Comparison of ENCODE assay signal across 9 cellular contexts in the genomic region with DNA sequence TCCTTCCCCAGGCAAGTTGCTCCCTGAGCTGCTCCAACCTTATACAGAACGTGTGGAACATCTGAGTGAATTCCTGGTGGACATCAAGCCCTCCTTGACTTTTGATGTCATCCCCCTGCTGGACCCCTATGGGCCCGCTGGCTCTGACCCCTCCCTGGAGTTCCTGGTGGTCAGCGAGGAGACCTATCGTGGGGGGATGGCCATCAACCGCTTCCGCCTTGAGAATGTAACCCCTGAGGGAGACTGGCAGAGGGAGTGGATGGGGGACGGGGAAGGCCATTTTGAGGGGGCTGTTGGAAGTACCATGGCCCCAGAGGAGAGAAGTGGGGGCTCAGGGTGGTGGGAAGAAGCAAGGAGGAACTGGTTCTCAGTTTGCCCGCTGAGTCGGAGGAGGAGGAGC. TPM values are rescaled to one million over a fixed set of nuclear protein-coding genes. Genes with fewer than 3 reads are reported as not detected.
A peak's percentile ranks its signal among the peaks of the same experiment; 100 is the strongest.
DNase-seq lines count a peak whose midpoint lies in the region; ATAC-seq and TF ChIP-seq lines count a peak whose summit lies in the region.
"Had no signal": no experiment of that assay in that cellular context is flagged by ENCODE, and none has a peak within 500 bp of the region (broad histone marks: within the 10 kb centered on the region; RNA-seq: fewer than 3 reads in every experiment).

No MANE protein-coding gene starts in this region.

- DNase-seq in BE2C (no peak), HCT116 (ENCODE audit: low read depth, low spot score) (no peak), naive B cell (no peak), epidermal melanocyte (ENCODE audit: insufficient read length, low spot score) (no peak), NCI-H226 (no peak), Peyer's patch (no peak)
- no peak for DNase-seq in activated naive CD8-positive, alpha-beta T cell treated with anti-CD3 and anti-CD28 coated beads, Interleukin-2, amount 10 ng/mL, durations not matched to agents 7 days and 5 days
- DNase-seq: retina had no signal

- H3K4me1 Mint-ChIP-seq in activated naive CD8-positive, alpha-beta T cell treated with anti-CD3 and anti-CD28 coated beads, Interleukin-2, amount 10 ng/mL, durations not matched to agents 7 days and 5 days = peaks cover 40% of the 10 kb centered on the region
- peaks cover 29 to 70% (median 43%) of the 10 kb centered on the region in 3 donors for H3K4me1 Mint-ChIP-seq in naive B cell

- H2AFZ ChIP-seq in HCT116 (ENCODE audit: low read depth, low read length, poor library complexity, severe bottlenecking) = no peak overlapping the region

- no peaks in the 10 kb centered on the region for H3K9me2 ChIP-seq in HCT116 (ENCODE audit: insufficient read depth)

- H3K4me1 ChIP-seq in BE2C (no peaks in the 10 kb centered on the region; the same call in none of the 2 replicates), HCT116 (ENCODE audit: control insufficient read depth in 1 of 2, insufficient read depth in 2 of 2, low read length in 2 of 2) (peaks cover 30 to 58% of the 10 kb centered on the region in 2 experiments), Peyer's patch (peaks cover 0 to 48% (median 35%) of the 10 kb centered on the region in 4 donors)

- H3K4me3 Mint-ChIP-seq in activated naive CD8-positive, alpha-beta T cell treated with anti-CD3 and anti-CD28 coated beads, Interleukin-2, amount 10 ng/mL, durations not matched to agents 7 days and 5 days = peak overlapping the region; percentile 59
- peak overlapping the region; percentile 70 to 97 (median 92) for H3K4me3 Mint-ChIP-seq in naive B cell

- H3K36me3 Mint-ChIP-seq in activated naive CD8-positive, alpha-beta T cell treated with anti-CD3 and anti-CD28 coated beads, Interleukin-2, amount 10 ng/mL, durations not matched to agents 7 days and 5 days = peaks cover 15% of the 10 kb centered on the region
- no peaks in the 10 kb centered on the region for H3K36me3 Mint-ChIP-seq in naive B cell

- H3K9me3 ChIP-seq in BE2C (no peaks in the 10 kb centered on the region), HCT116 (ENCODE audit: control insufficient read depth in 1 of 2, insufficient read depth in 1 of 2, low read depth in 1 of 2, low read length in 2 of 2) (no peaks in the 10 kb centered on the region), Peyer's patch (no peaks in the 10 kb centered on the region)

- CTCF ChIA-PET in HCT116 (lab: Charles Lee) = no interaction called here

- peaks cover 47% of the 10 kb centered on the region for H3K79me2 ChIP-seq in HCT116 (ENCODE audit: insufficient read depth, low read length)

- no peak for TF ChIP-seq RAD21 in HCT116 (IDR thresholded peaks at IDR 0.05; ENCODE audit: low read depth)

- TF ChIP-seq POLR2A in HCT116 (IDR thresholded peaks at IDR 0.05; ENCODE audit: borderline replicate concordance, extremely low read depth, insufficient read depth, insufficient read length) = no peak
- no peak for TF ChIP-seq POLR2A in Peyer's patch (IDR thresholded peaks at IDR 0.05)

- H3K27me3 ChIP-seq in BE2C = no peaks in the 10 kb centered on the region
- H3K27me3 ChIP-seq in HCT116 (ENCODE audit: insufficient read depth, low read length) = no peaks in the 10 kb centered on the region
- no peaks in the 10 kb centered on the region for H3K27me3 ChIP-seq in Peyer's patch

- BruUV-seq in HCT116 (replicated peaks; lab: Mats Ljungman, UMichigan) = no TSS peak

- intact Hi-C loops in HCT116 (cut with micrococcal nuclease) = no loop called here

- no peaks in the 10 kb centered on the region for H3K9me3 Mint-ChIP-seq in activated naive CD8-positive, alpha-beta T cell treated with anti-CD3 and anti-CD28 coated beads, Interleukin-2, amount 10 ng/mL, durations not matched to agents 7 days and 5 days
- H3K9me3 Mint-ChIP-seq in naive B cell = no peaks in the 10 kb centered on the region

- H3K36me3 ChIP-seq in BE2C (peaks cover 30% of the 10 kb centered on the region), HCT116 (ENCODE audit: control insufficient read depth in 1 of 2, insufficient read depth in 2 of 2, low read length in 2 of 2) (peaks cover 15 to 33% of the 10 kb centered on the region in 2 experiments), Peyer's patch (peaks cover 0 to 35% (median 0%) of the 10 kb centered on the region in 3 donors)

- peak overlapping the region; percentile 99 for H3K4me2 ChIP-seq in HCT116 (ENCODE audit: low read length)

- H3K27ac ChIP-seq in HCT116 (ENCODE audit: low read depth, low read length) = peak overlapping the region; percentile 89
- H3K27ac ChIP-seq in Peyer's patch = peak overlapping the region in 1 of 4 donors; percentile 80

- no peak for TF ChIP-seq CTCF in BE2C (IDR thresholded peaks at IDR 0.05; ENCODE audit: low read depth, low read length)
- TF ChIP-seq CTCF in HCT116 (IDR thresholded peaks at IDR 0.05 in 2 of 3, conservative IDR thresholded peaks at IDR 0.05 in 1 of 3; ENCODE audit: borderline replicate concordance in 1 of 3, insufficient read depth in 1 of 3, low read depth in 2 of 3, low read length in 2 of 3) = no peak
- no peak for TF ChIP-seq CTCF in Peyer's patch (IDR thresholded peaks at IDR 0.05)

- H3K27ac Mint-ChIP-seq in activated naive CD8-positive, alpha-beta T cell treated with anti-CD3 and anti-CD28 coated beads, Interleukin-2, amount 10 ng/mL, durations not matched to agents 7 days and 5 days = peak overlapping the region; percentile 79
- H3K27ac Mint-ChIP-seq in naive B cell = peak overlapping the region in 3 of 6 donors; percentile 65 to 94 (median 66)

- H3K4me3 ChIP-seq in BE2C (ENCODE audit: low read depth, low read length) (peak overlapping the region; percentile 79; the same call in 1 of the 2 replicates), HCT116 (replicated peaks in 1 of 2; ENCODE audit: low read depth in 1 of 2, low read length in 2 of 2) (peak overlapping the region; percentile 99 to 100), Peyer's patch (peak overlapping the region in 1 of 4 donors; percentile 86)

- peak overlapping the region; percentile 99 for H3K9ac ChIP-seq in HCT116 (ENCODE audit: low read length)

- ATAC-seq in HCT116 (no peak), naive B cell (ENCODE audit: low read depth in 2 of 2) (no peak), HG02759 (IDR thresholded peaks at IDR 0.05; ENCODE audit: unreplicated experiment) (no peak)
- no peak for ATAC-seq in activated naive CD8-positive, alpha-beta T cell treated with anti-CD3 and anti-CD28 coated beads, Interleukin-2, amount 10 ng/mL, durations not matched to agents 7 days and 5 days (ENCODE audit: low read depth)

- H4K20me1 ChIP-seq in HCT116 (ENCODE audit: insufficient read depth) = no peaks in the 10 kb centered on the region

- no peaks in the 10 kb centered on the region for H3K27me3 Mint-ChIP-seq in activated naive CD8-positive, alpha-beta T cell treated with anti-CD3 and anti-CD28 coated beads, Interleukin-2, amount 10 ng/mL, durations not matched to agents 7 days and 5 days
- no peaks in the 10 kb centered on the region for H3K27me3 Mint-ChIP-seq in naive B cell

- POLR2A ChIA-PET in HCT116 (lab: Charles Lee) = no interaction called here
- POLR2A ChIA-PET in activated naive CD8-positive, alpha-beta T cell treated with anti-CD3 and anti-CD28 coated beads, Interleukin-2, amount 10 ng/mL, durations not matched to agents 7 days and 5 days (lab: Charles Lee) = interaction anchor here (0.5 to 6.2 kb wide), 4 partner anchors 10 to 44 kb away, joined by 3 to 56 read pairs (median 7); partner anchors contain the start of gene PSMC3IP

- RAD21 ChIA-PET in HCT116 (lab: Charles Lee; ENCODE audit: low non-redundant PET in 1 of 2, low total read pairs in 2 of 2, uncharacterized antibody in 2 of 2, unreplicated experiment in 2 of 2) = no interaction called here

RNA-seq across cellular contexts. Expression of gene COASY, which starts 2.0 kb away (rescaled TPM):
- 109 TPM for polyA plus RNA-seq in BE2C (2012; ENCODE audit: insufficient read depth, insufficient read length, low read depth)
- total RNA-seq in HCT116 (2021; ENCODE audit: unreplicated experiment) (137 TPM), Peyer's patch (10 to 100 TPM; 42.1 to 95.4 (median 80.2) TPM)
- 108 and 113 TPM in 2 replicates for polyA plus RNA-seq in HCT116 (2012)
- total RNA-seq in activated naive CD8-positive, alpha-beta T cell treated with anti-CD3 and anti-CD28 coated beads, Interleukin-2, amount 10 ng/mL, durations not matched to agents 7 days and 5 days = 10 to 100 TPM; 83.3 to 98.1 TPM
- polyA plus RNA-seq in naive B cell (ENCODE audit: low read depth in 6 of 6) = 100 to 1,000 TPM in 1 of 6 donors, 10 to 100 TPM in 5; 40.6 to 104 (median 55.5) TPM

RNA-seq across cellular contexts. Expression of gene MLX, which starts 3.0 kb away (rescaled TPM):
- 138 TPM for polyA plus RNA-seq in BE2C (2012; ENCODE audit: insufficient read depth, insufficient read length, low read depth)
- total RNA-seq in HCT116 (2021; ENCODE audit: unreplicated experiment) (47.9 TPM), Peyer's patch (100 to 1,000 TPM in 3 of 4 donors, 10 to 100 TPM in 1; 65.2 to 180 (median 133) TPM)
- polyA plus RNA-seq in HCT116 (2012) = 51.7 and 52.4 TPM in 2 replicates
- 10 to 100 TPM; 62.9 to 64.9 TPM for total RNA-seq in activated naive CD8-positive, alpha-beta T cell treated with anti-CD3 and anti-CD28 coated beads, Interleukin-2, amount 10 ng/mL, durations not matched to agents 7 days and 5 days
- 10 to 100 TPM; 26.7 to 48.2 (median 32.9) TPM for polyA plus RNA-seq in naive B cell (ENCODE audit: low read depth in 6 of 6)

RNA-seq across cellular contexts. Expression of gene HSD17B1, which starts 11.2 kb away (rescaled TPM):
- polyA plus RNA-seq in BE2C (2012; ENCODE audit: insufficient read depth, insufficient read length, low read depth) = 30.7 TPM
- total RNA-seq in HCT116 (2021; ENCODE audit: unreplicated experiment) = 1.4 TPM
- 1.6 and 1.8 TPM in 2 replicates for polyA plus RNA-seq in HCT116 (2012)
- 1 to 10 TPM; 1.2 TPM for total RNA-seq in activated naive CD8-positive, alpha-beta T cell treated with anti-CD3 and anti-CD28 coated beads, Interleukin-2, amount 10 ng/mL, durations not matched to agents 7 days and 5 days
- polyA plus RNA-seq in naive B cell (ENCODE audit: low read depth in 6 of 6) = 1 to 10 TPM in 2 of 6 donors, under 1 TPM in 3, not detected in 1; 0.55 to 1.6 (median 0.90) TPM
- 1 to 10 TPM in 2 of 4 donors, under 1 TPM in 1, not detected in 1; 0.94 to 3.9 (median 1.7) TPM for total RNA-seq in Peyer's patch

RNA-seq across cellular contexts. Expression of gene PSMC3IP, which starts 13.6 kb away (rescaled TPM):
- 29.8 TPM for polyA plus RNA-seq in BE2C (2012; ENCODE audit: insufficient read depth, insufficient read length, low read depth)
- total RNA-seq in HCT116 (2021; ENCODE audit: unreplicated experiment) (24.3 TPM), Peyer's patch (1 to 10 TPM in 2 of 4 donors, not detected in 2; 1.2 to 1.5 TPM)
- 15.4 and 18.2 TPM in 2 replicates for polyA plus RNA-seq in HCT116 (2012)
- total RNA-seq in activated naive CD8-positive, alpha-beta T cell treated with anti-CD3 and anti-CD28 coated beads, Interleukin-2, amount 10 ng/mL, durations not matched to agents 7 days and 5 days = 10 to 100 TPM; 15.9 to 16.9 TPM
- polyA plus RNA-seq in naive B cell (ENCODE audit: low read depth in 6 of 6) = 1 to 10 TPM in 5 of 6 donors, not detected in 1; 1.5 to 2.9 (median 2.4) TPM

RNA-seq across cellular contexts. Expression of gene NAGLU, which starts 27.9 kb away (rescaled TPM):
- 28.3 TPM for polyA plus RNA-seq in BE2C (2012; ENCODE audit: insufficient read depth, insufficient read length, low read depth)
- 17.7 TPM for total RNA-seq in HCT116 (2021; ENCODE audit: unreplicated experiment)
- polyA plus RNA-seq in HCT116 (2012) = 10.5 and 11.0 TPM in 2 replicates
- total RNA-seq in activated naive CD8-positive, alpha-beta T cell treated with anti-CD3 and anti-CD28 coated beads, Interleukin-2, amount 10 ng/mL, durations not matched to agents 7 days and 5 days = 10 to 100 TPM; 22.9 to 23.9 TPM
- 10 to 100 TPM; 17.1 to 34.9 (median 23.6) TPM for polyA plus RNA-seq in naive B cell (ENCODE audit: low read depth in 6 of 6)
- 10 to 100 TPM; 12.4 to 79.2 (median 62.7) TPM for total RNA-seq in Peyer's patch
